Comparison of ENCODE assay signal across 15 cellular contexts in genomic region chr10:123156091-123156490, GRCh38. TPM values are rescaled to one million over a fixed set of nuclear protein-coding genes. Genes with fewer than 3 reads are reported as not detected.
A peak's percentile ranks its signal among the peaks of the same experiment; 100 is the strongest.
DNase-seq lines count a peak whose midpoint lies in the region; ATAC-seq, FAIRE-seq and TF ChIP-seq lines count a peak whose summit lies in the region.
"Had no signal": no experiment of that assay in that cellular context is flagged by ENCODE, and none has a peak within 500 bp of the region (broad histone marks: within the 10 kb centered on the region; RNA-seq: fewer than 3 reads in every experiment).

No MANE protein-coding gene starts in this region.

- in situ Hi-C loops in HepG2 (cut with HindIII; ENCODE audit: extremely low pct_ligation_motif_present, low pct_unique_long_range_greater_than_20kb), result no loop called here
- in situ Hi-C loops in GM13976 (cut with MboI; ENCODE audit: low sequenced_read_pairs, unreplicated experiment), result no loop called here
- in situ Hi-C loops in transverse colon (cut with MboI; ENCODE audit: low pct_ligation_motif_present in 1 of 4, low pct_unique_long_range_greater_than_20kb in 1 of 4, low sequenced_read_pairs in 3 of 4), result no loop called here

- H3K27ac Mint-ChIP-seq in effector memory CD8-positive, alpha-beta T cell, result no peak overlapping the region
- no peak overlapping the region for H3K27ac Mint-ChIP-seq in stimulated activated naive B cell treated with anti-CD40 and anti-IgM and Interleukin-4, amounts not matched to agents 10 μg/mL and 1 μg/mL and 100 μg/mL, for 72 hours

- DNase-seq in HepG2 (ENCODE audit: low spot score), result no peak
- no peak for DNase-seq in right lobe of liver
- DNase-seq in PC-3, result peak; percentile 81
- DNase-seq in effector memory CD8-positive, alpha-beta T cell, result no peak
- DNase-seq in stimulated activated naive B cell treated with anti-CD40 and anti-IgM and Interleukin-4, amounts not matched to agents 10 μg/mL and 1 μg/mL and 100 μg/mL, for 72 hours, result no peak
- no peak for DNase-seq in GM13976 (ENCODE audit: low spot score)
- no peak for DNase-seq in transverse colon
- DNase-seq in GM12892 (ENCODE audit: insufficient read length), result no peak
- DNase-seq: DMS153; stimulated activated CD4-positive, alpha-beta T cell treated with anti-CD3 and anti-CD28 coated beads, Interleukin-12 subunit alpha, Interleukin-12 subunit beta, amount 100 ng/mL, for 4 hours had no signal

- H3K4me3 Mint-ChIP-seq in effector memory CD8-positive, alpha-beta T cell, result peak overlapping the region; percentile 6 to 100
- peak overlapping the region; percentile 10 to 12 for H3K4me3 Mint-ChIP-seq in stimulated activated naive B cell treated with anti-CD40 and anti-IgM and Interleukin-4, amounts not matched to agents 10 μg/mL and 1 μg/mL and 100 μg/mL, for 72 hours

- H3K36me3 Mint-ChIP-seq in effector memory CD8-positive, alpha-beta T cell (ENCODE audit: insufficient read depth), result peaks cover 44% of the 10 kb centered on the region
- H3K36me3 Mint-ChIP-seq in stimulated activated naive B cell treated with anti-CD40 and anti-IgM and Interleukin-4, amounts not matched to agents 10 μg/mL and 1 μg/mL and 100 μg/mL, for 72 hours, result peaks cover 35 to 42% of the 10 kb centered on the region in 2 donors

- peaks cover 64% of the 10 kb centered on the region for H3K4me1 ChIP-seq in HepG2 (ENCODE audit: insufficient read depth, low read length)
- peaks cover 0 to 26% (median 6%) of the 10 kb centered on the region in 4 donors for H3K4me1 ChIP-seq in right lobe of liver
- H3K4me1 ChIP-seq in PC-3 (ENCODE audit: insufficient read depth, low read length), result peaks cover 40% of the 10 kb centered on the region
- H3K4me1 ChIP-seq in transverse colon, result peaks cover 12 to 43% (median 16%) of the 10 kb centered on the region in 4 donors

- FAIRE-seq in HepG2 (lab: Jason Lieb, UNC), result no peak
- FAIRE-seq in GM12892 (lab: Jason Lieb, UNC), result no peak
- FAIRE-seq: endometrium had no signal

- ATAC-seq in HepG2, result no peak
- no peak for ATAC-seq in right lobe of liver
- no peak for ATAC-seq in PC-3
- no peak for ATAC-seq in effector memory CD8-positive, alpha-beta T cell (replicated peaks)
- ATAC-seq in stimulated activated naive B cell treated with anti-CD40 and anti-IgM and Interleukin-4, amounts not matched to agents 10 μg/mL and 1 μg/mL and 100 μg/mL, for 72 hours (replicated peaks), result no peak

- H3K27ac ChIP-seq in HepG2 (ENCODE audit: extremely low read length, insufficient read depth, low read length) (peak overlapping the region; percentile 56), right lobe of liver (no peak overlapping the region), PC-3 (ENCODE audit: low read length) (peak overlapping the region; percentile 87), transverse colon (no peak overlapping the region)

- H3K4me1 Mint-ChIP-seq in effector memory CD8-positive, alpha-beta T cell (ENCODE audit: low read depth in 2 of 2), result peaks cover 50 to 57% of the 10 kb centered on the region in 2 donors
- peaks cover 20 to 48% of the 10 kb centered on the region in 2 donors for H3K4me1 Mint-ChIP-seq in stimulated activated naive B cell treated with anti-CD40 and anti-IgM and Interleukin-4, amounts not matched to agents 10 μg/mL and 1 μg/mL and 100 μg/mL, for 72 hours

- peak overlapping the region; percentile 70 for H3K4me2 ChIP-seq in HepG2 (ENCODE audit: low read depth, low read length)
- H3K4me2 ChIP-seq in PC-3 (ENCODE audit: low read length), result peak overlapping the region; percentile 76

- peak overlapping the region; percentile 92; the same call in 1 of the 2 replicates for H3K9ac ChIP-seq in HepG2 (ENCODE audit: insufficient read depth, low read depth, low read length)
- H3K9ac ChIP-seq in PC-3 (ENCODE audit: low read length), result peak overlapping the region; percentile 100; the same call in 1 of the 2 replicates

- H3K79me2 ChIP-seq in HepG2 (ENCODE audit: insufficient read depth, low read length) (peaks cover 65% of the 10 kb centered on the region), PC-3 (ENCODE audit: low read length) (peaks cover 70% of the 10 kb centered on the region)

- 67% methylated on average over 2 of the region's 2 CpGs for WGBS in HepG2 (ENCODE audit: low lambda C conversion rate)
- 83% methylated on average over 2 of the region's 2 CpGs for WGBS in right lobe of liver (ENCODE audit: insufficient coverage, low coverage, low lambda C conversion rate, missing lambda C conversion rate)
- 80 to 81% methylated on average over 2 of the region's 2 CpGs for WGBS in transverse colon (ENCODE audit: low coverage in 1 of 2), 2 donors

- peaks cover 0 to 6% of the 10 kb centered on the region in 2 donors for H3K27me3 Mint-ChIP-seq in effector memory CD8-positive, alpha-beta T cell
- peaks cover 6 to 11% of the 10 kb centered on the region in 2 donors for H3K27me3 Mint-ChIP-seq in stimulated activated naive B cell treated with anti-CD40 and anti-IgM and Interleukin-4, amounts not matched to agents 10 μg/mL and 1 μg/mL and 100 μg/mL, for 72 hours

- no peak overlapping the region for H2AFZ ChIP-seq in HepG2 (ENCODE audit: low read length)
- no peak overlapping the region for H2AFZ ChIP-seq in PC-3 (ENCODE audit: low read length)

- no peaks in the 10 kb centered on the region for H3F3A ChIP-seq in PC-3 (ENCODE audit: low read length, unreplicated experiment)

- no peaks in the 10 kb centered on the region for H3K9me2 ChIP-seq in PC-3 (replicated peaks; ENCODE audit: low read length)

- peaks cover 4 to 22% of the 10 kb centered on the region in 2 experiments; a peak in 3 of 5 replicates for H3K36me3 ChIP-seq in HepG2 (replicated peaks in 1 of 2; ENCODE audit: control insufficient read depth in 1 of 2, insufficient read depth in 2 of 2, low read length in 2 of 2)
- peaks cover 0 to 28% (median 10%) of the 10 kb centered on the region in 4 donors for H3K36me3 ChIP-seq in right lobe of liver
- H3K36me3 ChIP-seq in PC-3 (ENCODE audit: low read depth, low read length), result peaks cover 56% of the 10 kb centered on the region
- H3K36me3 ChIP-seq in transverse colon, result peaks cover 0 to 27% (median 6%) of the 10 kb centered on the region in 4 donors

- BruUV-seq in HepG2 (replicated peaks; lab: Mats Ljungman, UMichigan) (TSS peak; percentile 34), PC-3 (replicated peaks; lab: Mats Ljungman, UMichigan) (no TSS peak)

- H3K4me3 ChIP-seq in HepG2 (replicated peaks in 1 of 3; ENCODE audit: insufficient read depth in 1 of 3, low read depth in 2 of 3, low read length in 3 of 3), result peak overlapping the region; percentile 65 to 99 (median 98); a peak in 5 of 6 replicates
- H3K4me3 ChIP-seq in right lobe of liver, result no peak overlapping the region
- H3K4me3 ChIP-seq in PC-3 (ENCODE audit: low read length), result peak overlapping the region; percentile 100
- H3K4me3 ChIP-seq in transverse colon, result no peak overlapping the region

- TF ChIP-seq RAD21 in HepG2 (CRISPR knock-in tag; IDR thresholded peaks at IDR 0.05), result no peak

- CTCF ChIA-PET in HepG2 (lab: Yijun Ruan, JAX; ENCODE audit: low intra/inter-chr PET ratio, low total read pairs), result no interaction called here
- CTCF ChIA-PET in PC-3 (lab: Charles Lee), result interaction anchor here (0.9 kb wide), 1 partner anchor 224 kb away, joined by 3 read pairs; no protein-coding TSS in a partner anchor

- H3K9me3 ChIP-seq in HepG2 (ENCODE audit: low read length), result no peaks in the 10 kb centered on the region
- no peaks in the 10 kb centered on the region for H3K9me3 ChIP-seq in right lobe of liver
- H3K9me3 ChIP-seq in PC-3 (ENCODE audit: low read length), result no peaks in the 10 kb centered on the region
- H3K9me3 ChIP-seq in transverse colon, result no peaks in the 10 kb centered on the region

- POLR2A ChIA-PET in HepG2 (lab: Yijun Ruan, JAX) (interaction anchor here (1.3 kb wide), 1 partner anchor 16 kb away, joined by 3 read pairs; no protein-coding TSS in a partner anchor), PC-3 (lab: Charles Lee; ENCODE audit: unreplicated experiment) (no interaction called here)

- intact Hi-C loops in HepG2 (cut with micrococcal nuclease; ENCODE audit: unreplicated experiment), result loop anchor here (10.0 kb wide), 1 partner anchor 49 kb away; no protein-coding TSS in a partner anchor
- intact Hi-C loops in right lobe of liver (cut with DNase I), result no loop called here
- intact Hi-C loops in PC-3 (cut with micrococcal nuclease), result loop anchor here (2.0 to 5.0 kb wide), 2 partner anchors 49 to 116 kb away; no protein-coding TSS in a partner anchor
- intact Hi-C loops in transverse colon (cut with DNase I; ENCODE audit: low total_unique reads), result no loop called here

- H3K9me3 Mint-ChIP-seq in effector memory CD8-positive, alpha-beta T cell, result no peaks in the 10 kb centered on the region
- H3K9me3 Mint-ChIP-seq in stimulated activated naive B cell treated with anti-CD40 and anti-IgM and Interleukin-4, amounts not matched to agents 10 μg/mL and 1 μg/mL and 100 μg/mL, for 72 hours, result no peaks in the 10 kb centered on the region

- TF ChIP-seq CTCF in HepG2 (CRISPR knock-in tag; IDR thresholded peaks at IDR 0.05) (no peak), right lobe of liver (IDR thresholded peaks at IDR 0.05) (no peak), PC-3 (conservative IDR thresholded peaks at IDR 0.05; ENCODE audit: low read depth, low read length) (no peak), GM13976 (IDR thresholded peaks at IDR 0.05; ENCODE audit: borderline replicate concordance, control extremely low read depth, extremely low read depth, insufficient read depth, missing control alignments) (no peak), transverse colon (IDR thresholded peaks at IDR 0.05) (no peak)

- peaks cover 20% of the 10 kb centered on the region for H4K20me1 ChIP-seq in HepG2 (ENCODE audit: insufficient read depth, low read length)
- peaks cover 58% of the 10 kb centered on the region for H4K20me1 ChIP-seq in PC-3 (ENCODE audit: low read length)

- peaks cover 2 to 25% of the 10 kb centered on the region in 2 experiments; a peak in 4 of 5 replicates for H3K27me3 ChIP-seq in HepG2 (ENCODE audit: control insufficient read depth in 1 of 2, insufficient read depth in 2 of 2, low read length in 2 of 2)
- peaks cover 4 to 19% of the 10 kb centered on the region in 2 donors for H3K27me3 ChIP-seq in right lobe of liver
- H3K27me3 ChIP-seq in PC-3 (ENCODE audit: low read length), result no peaks in the 10 kb centered on the region
- H3K27me3 ChIP-seq in transverse colon, result peaks cover 24% of the 10 kb centered on the region

- TF ChIP-seq EP300 in HepG2 (IDR thresholded peaks at IDR 0.05; ENCODE audit: low read depth in 2 of 2, low read length in 2 of 2), result no peak
- TF ChIP-seq EP300 in HepG2 (CRISPR knock-in tag; IDR thresholded peaks at IDR 0.05; ENCODE audit: borderline replicate concordance), result no peak
- no peak for TF ChIP-seq EP300 in transverse colon (IDR thresholded peaks at IDR 0.05; ENCODE audit: low read depth)

- TF ChIP-seq POLR2A in HepG2 (IDR thresholded peaks at IDR 0.05; ENCODE audit: insufficient read depth in 1 of 2, low read depth in 2 of 2, low read length in 2 of 2) (no peak), right lobe of liver (IDR thresholded peaks at IDR 0.05) (no peak), transverse colon (IDR thresholded peaks at IDR 0.05) (no peak), GM12892 (IDR thresholded peaks at IDR 0.05; ENCODE audit: low read depth, low read length) (no peak)

RNA-seq across cellular contexts. Expression of gene BUB3, which starts 1.9 kb away (rescaled TPM):
- total RNA-seq in HepG2 (2016; rRNA removed; fragmentation: Illumina TruSeq; extraction: Trizol) (174 and 230 TPM in 2 replicates), right lobe of liver (10 to 100 TPM; 24.1 to 50.9 (median 31.2) TPM), PC-3 (2014; rRNA removed) (271 and 291 TPM in 2 replicates), transverse colon (10 to 100 TPM; 22.1 to 91.1 (median 54.9) TPM)
- 42.5 and 51.9 TPM in 2 replicates for total RNA-seq in HepG2 (2016; cell fraction: cytosol; rRNA removed; fragmentation: Illumina TruSeq; extraction: Trizol; ENCODE audit: low read depth)
- 170 and 239 TPM in 2 replicates for total RNA-seq in HepG2 (2016; cell fraction: insoluble cytoplasmic fraction; rRNA removed; fragmentation: Illumina TruSeq; extraction: Trizol)
- 74.0 and 86.8 TPM in 2 replicates for total RNA-seq in HepG2 (2016; cell fraction: membrane; rRNA removed; fragmentation: Illumina TruSeq; extraction: Trizol)
- total RNA-seq in HepG2 (2016; cell fraction: nucleus; rRNA removed; fragmentation: Illumina TruSeq; extraction: Trizol), result 91.7 and 115 TPM in 2 replicates
- polyA plus RNA-seq in HepG2 (2011; rRNA removed), result 184 and 188 TPM in 2 replicates
- 121 and 143 TPM in 2 replicates for polyA plus RNA-seq in HepG2 (2011; cell fraction: cytosol; rRNA removed)
- polyA plus RNA-seq in HepG2 (2011; cell fraction: nucleus; rRNA removed), result 242 and 278 TPM in 2 replicates
- 109 and 119 TPM in 2 replicates for polyA plus RNA-seq in HepG2 (2012)
- polyA plus RNA-seq in HepG2 (2016; cell fraction: cytosol; fragmentation: Illumina TruSeq; extraction: Trizol; ENCODE audit: low read depth), result 36.9 and 37.0 TPM in 2 replicates
- 215 and 216 TPM in 2 replicates for polyA plus RNA-seq in HepG2 (2016; cell fraction: insoluble cytoplasmic fraction; fragmentation: Illumina TruSeq; extraction: Trizol; ENCODE audit: low read depth)
- 40.5 and 49.2 TPM in 2 replicates for polyA plus RNA-seq in HepG2 (2016; cell fraction: membrane; fragmentation: Illumina TruSeq; extraction: Trizol; ENCODE audit: low read depth)
- 127 and 140 TPM in 2 replicates for polyA plus RNA-seq in HepG2 (2016; cell fraction: nucleus; fragmentation: Illumina TruSeq; extraction: Trizol; ENCODE audit: insufficient read depth, low read depth)
- 444 and 777 TPM in 2 replicates for polyA minus RNA-seq in HepG2 (2011; rRNA and poly(A)+ RNA removed; ENCODE audit: low replicate concordance)
- polyA minus RNA-seq in HepG2 (2011; cell fraction: cytosol; rRNA and poly(A)+ RNA removed), result 107 and 129 TPM in 2 replicates
- 163 and 164 TPM in 2 replicates for polyA minus RNA-seq in HepG2 (2011; cell fraction: nucleus; rRNA and poly(A)+ RNA removed)
- 165 TPM for polyA plus RNA-seq in GM12892 (2012; ENCODE audit: missing spikeins)

RNA-seq across cellular contexts. Expression of gene HMX2, which starts 8.2 kb away (rescaled TPM):
- not detected in 2 replicates for total RNA-seq in HepG2 (2016; rRNA removed; fragmentation: Illumina TruSeq; extraction: Trizol)
- not detected in 2 replicates for total RNA-seq in HepG2 (2016; cell fraction: cytosol; rRNA removed; fragmentation: Illumina TruSeq; extraction: Trizol; ENCODE audit: low read depth)
- total RNA-seq in HepG2 (2016; cell fraction: insoluble cytoplasmic fraction; rRNA removed; fragmentation: Illumina TruSeq; extraction: Trizol), result not detected in 2 replicates
- total RNA-seq in HepG2 (2016; cell fraction: membrane; rRNA removed; fragmentation: Illumina TruSeq; extraction: Trizol), result not detected in 2 replicates
- not detected in 2 replicates for total RNA-seq in HepG2 (2016; cell fraction: nucleus; rRNA removed; fragmentation: Illumina TruSeq; extraction: Trizol)
- not detected in 2 replicates for polyA plus RNA-seq in HepG2 (2011; rRNA removed)
- 0.04 TPM in 1 of 2 replicates, not detected in the other for polyA plus RNA-seq in HepG2 (2011; cell fraction: cytosol; rRNA removed)
- polyA plus RNA-seq in HepG2 (2011; cell fraction: nucleus; rRNA removed), result not detected in 2 replicates
- not detected in 2 replicates for polyA plus RNA-seq in HepG2 (2012)
- not detected in 2 replicates for polyA plus RNA-seq in HepG2 (2016; cell fraction: cytosol; fragmentation: Illumina TruSeq; extraction: Trizol; ENCODE audit: low read depth)
- not detected in 2 replicates for polyA plus RNA-seq in HepG2 (2016; cell fraction: insoluble cytoplasmic fraction; fragmentation: Illumina TruSeq; extraction: Trizol; ENCODE audit: low read depth)
- not detected in 2 replicates for polyA plus RNA-seq in HepG2 (2016; cell fraction: membrane; fragmentation: Illumina TruSeq; extraction: Trizol; ENCODE audit: low read depth)
- not detected in 2 replicates for polyA plus RNA-seq in HepG2 (2016; cell fraction: nucleus; fragmentation: Illumina TruSeq; extraction: Trizol; ENCODE audit: insufficient read depth, low read depth)
- 0.14 TPM in 1 of 2 replicates, not detected in the other for polyA minus RNA-seq in HepG2 (2011; rRNA and poly(A)+ RNA removed; ENCODE audit: low replicate concordance)
- polyA minus RNA-seq in HepG2 (2011; cell fraction: cytosol; rRNA and poly(A)+ RNA removed), result not detected in 2 replicates
- not detected in 2 replicates for polyA minus RNA-seq in HepG2 (2011; cell fraction: nucleus; rRNA and poly(A)+ RNA removed)
- not detected for total RNA-seq in right lobe of liver
- total RNA-seq in PC-3 (2014; rRNA removed), result not detected in 2 replicates
- total RNA-seq in transverse colon, result under 1 TPM in 2 of 4 donors, not detected in 2; 0.41 to 0.64 TPM
- polyA plus RNA-seq in GM12892 (2012; ENCODE audit: missing spikeins), result 3.0 TPM
- total RNA-seq: activated CD8-positive, alpha-beta memory T cell treated with anti-CD3 and anti-CD28 coated beads for 36 hours; lower leg skin; RPMI7951; temporal lobe had no signal

RNA-seq across cellular contexts. Expression of gene HMX3, which starts 20.3 kb away (rescaled TPM):
- total RNA-seq in HepG2 (2016; rRNA removed; fragmentation: Illumina TruSeq; extraction: Trizol) (not detected in 2 replicates), right lobe of liver (not detected), PC-3 (2014; rRNA removed) (0.51 TPM in 1 of 2 replicates, not detected in the other), transverse colon (1 to 10 TPM in 2 of 4 donors, not detected in 2; 1.2 to 1.7 TPM)
- total RNA-seq in HepG2 (2016; cell fraction: cytosol; rRNA removed; fragmentation: Illumina TruSeq; extraction: Trizol; ENCODE audit: low read depth), result not detected in 2 replicates
- not detected in 2 replicates for total RNA-seq in HepG2 (2016; cell fraction: insoluble cytoplasmic fraction; rRNA removed; fragmentation: Illumina TruSeq; extraction: Trizol)
- total RNA-seq in HepG2 (2016; cell fraction: membrane; rRNA removed; fragmentation: Illumina TruSeq; extraction: Trizol), result not detected in 2 replicates
- total RNA-seq in HepG2 (2016; cell fraction: nucleus; rRNA removed; fragmentation: Illumina TruSeq; extraction: Trizol), result not detected in 2 replicates
- polyA plus RNA-seq in HepG2 (2011; rRNA removed), result not detected in 2 replicates
- not detected in 2 replicates for polyA plus RNA-seq in HepG2 (2011; cell fraction: cytosol; rRNA removed)
- not detected in 2 replicates for polyA plus RNA-seq in HepG2 (2011; cell fraction: nucleus; rRNA removed)
- polyA plus RNA-seq in HepG2 (2012), result not detected in 2 replicates
- polyA plus RNA-seq in HepG2 (2016; cell fraction: cytosol; fragmentation: Illumina TruSeq; extraction: Trizol; ENCODE audit: low read depth), result not detected in 2 replicates
- not detected in 2 replicates for polyA plus RNA-seq in HepG2 (2016; cell fraction: insoluble cytoplasmic fraction; fragmentation: Illumina TruSeq; extraction: Trizol; ENCODE audit: low read depth)
- polyA plus RNA-seq in HepG2 (2016; cell fraction: membrane; fragmentation: Illumina TruSeq; extraction: Trizol; ENCODE audit: low read depth), result not detected in 2 replicates
- not detected in 2 replicates for polyA plus RNA-seq in HepG2 (2016; cell fraction: nucleus; fragmentation: Illumina TruSeq; extraction: Trizol; ENCODE audit: insufficient read depth, low read depth)
- polyA minus RNA-seq in HepG2 (2011; rRNA and poly(A)+ RNA removed; ENCODE audit: low replicate concordance), result not detected in 2 replicates
- polyA minus RNA-seq in HepG2 (2011; cell fraction: cytosol; rRNA and poly(A)+ RNA removed), result not detected in 2 replicates
- polyA minus RNA-seq in HepG2 (2011; cell fraction: nucleus; rRNA and poly(A)+ RNA removed), result not detected in 2 replicates
- 0.47 TPM for polyA plus RNA-seq in GM12892 (2012; ENCODE audit: missing spikeins)
- total RNA-seq: lower leg skin, RPMI7951, temporal lobe had no signal

Comparison
In these comparisons a context has a peak if more than half of its experiments do, and no peak if none do; other contexts are left out.
1. H3K27ac ChIP-seq: peak in HepG2 (single experiment) and PC-3 (single experiment); none in right lobe of liver (0 of 3) and transverse colon (0 of 4).
2. H3K4me3 ChIP-seq: peak in HepG2 (3 of 3) and PC-3 (single experiment); none in right lobe of liver (0 of 3) and transverse colon (0 of 4).
3. intact Hi-C loops: an anchor here in HepG2 (10.0 kb wide) and PC-3 (2.0 to 5.0 kb wide); none called in right lobe of liver and transverse colon.